ENCODE assay signal across 8 cellular contexts in genomic region chr5:67493676-67494075, GRCh38.
A peak's percentile ranks its signal among the peaks of the same experiment; 100 is the strongest.
DNase-seq lines count a peak whose midpoint lies in the region; ATAC-seq lines count a peak whose summit lies in the region.

No MANE protein-coding gene starts in this region.

- H3K27me3 ChIP-seq in GM23248 (replicated peaks; ENCODE audit: insufficient read depth): no peaks in the 10 kb centered on the region

- H3F3A ChIP-seq in GM23248 (ENCODE audit: insufficient read depth): no peaks in the 10 kb centered on the region

- no peak overlapping the region for H3K27ac ChIP-seq in GM23248

- in situ Hi-C loops in GM23248 (cut with MboI): no loop called here

- H3K9me3 ChIP-seq in GM23248 (ENCODE audit: low read depth): no peaks in the 10 kb centered on the region

- H2AFZ ChIP-seq in GM23248: no peak overlapping the region

- H3K4me2 ChIP-seq in GM23248 (ENCODE audit: unreplicated experiment): no peak overlapping the region

- H3K9ac ChIP-seq in GM23248: no peak overlapping the region

- H3K4me3 ChIP-seq in GM23248: no peak overlapping the region

- no peaks in the 10 kb centered on the region for H4K20me1 ChIP-seq in GM23248 (ENCODE audit: insufficient read depth)

- H3K4me1 ChIP-seq in GM23248 (ENCODE audit: insufficient read depth): no peaks in the 10 kb centered on the region

- peak; percentile 30 for DNase-seq in GM23248
- peak; percentile 3 for DNase-seq in NCI-H526 treated with DMSO at 0.1 percent for 48 hours (lab: John Stamatoyannopoulos, UW)
- DNase-seq in dermis microvascular lymphatic vessel endothelial cell (ENCODE audit: low read depth in 2 of 2): peak; percentile 0 to 21
- peak; percentile 75 for DNase-seq in middle frontal gyrus (ENCODE audit: extremely low spot score, low spot score)
- no peak for DNase-seq in T-helper 1 cell

- ATAC-seq in GM21423 (IDR thresholded peaks at IDR 0.05; ENCODE audit: unreplicated experiment) (no peak), GM18870 (IDR thresholded peaks at IDR 0.05; ENCODE audit: unreplicated experiment) (no peak), GM18517 (IDR thresholded peaks at IDR 0.05; ENCODE audit: unreplicated experiment) (no peak)

- H3K9me2 ChIP-seq in GM23248 (ENCODE audit: insufficient read depth): no peaks in the 10 kb centered on the region

- no peaks in the 10 kb centered on the region for H3K36me3 ChIP-seq in GM23248 (ENCODE audit: low read depth)

- WGBS in GM23248 (ENCODE audit: low coverage in 1 of 2, low lambda C conversion rate in 2 of 2, missing lambda C conversion rate in 2 of 2), 2 experiments: 72 to 74% methylated on average over 2 of the region's 2 CpGs

- no peaks in the 10 kb centered on the region for H3K79me2 ChIP-seq in GM23248 (ENCODE audit: insufficient read depth)

Comparison
In these comparisons a context has a peak if more than half of its experiments do, and no peak if none do; other contexts are left out.
1. DNase-seq: peak in GM23248 (single experiment), NCI-H526 treated with DMSO at 0.1 percent for 48 hours (single experiment), dermis microvascular lymphatic vessel endothelial cell (2 of 2) and middle frontal gyrus (single experiment); none in T-helper 1 cell (0 of 5).